ENCODE assay signal across 10 cellular contexts in genomic region chr3:133494469-133494868, GRCh38.
DNase-seq lines count a peak whose midpoint lies in the region; ATAC-seq and TF ChIP-seq lines count a peak whose summit lies in the region.
"Had no signal": no experiment of that assay in that cellular context is flagged by ENCODE, and none has a peak within 500 bp of the region (broad histone marks: within the 10 kb centered on the region; RNA-seq: fewer than 3 reads in every experiment).

No MANE protein-coding gene starts in this region.

- H3K36me3 ChIP-seq in spleen: no peaks in the 10 kb centered on the region
- H3K36me3 ChIP-seq: thoracic aorta had no signal

- no peaks in the 10 kb centered on the region for H3K9me3 ChIP-seq in spleen
- H3K9me3 ChIP-seq: thoracic aorta had no signal

- intact Hi-C loops in spleen (cut with DNase I; ENCODE audit: low total_unique reads): no loop called here

- TF ChIP-seq CTCF in choroid plexus epithelial cell (conservative IDR thresholded peaks at IDR 0.05; ENCODE audit: low read depth, low read length) (peak; percentile 74), neural crest cell (conservative IDR thresholded peaks at IDR 0.05) (peak; percentile 48), spleen (IDR thresholded peaks at IDR 0.05 in 8 of 11, conservative IDR thresholded peaks at IDR 0.05 in 3 of 11) (peak in 4 of 11 experiments; percentile 9 to 20 (median 16))

- no peaks in the 10 kb centered on the region for H3K4me1 Mint-ChIP-seq in neural crest cell

- TF ChIP-seq POLR2A in spleen (IDR thresholded peaks at IDR 0.05): no peak

- no peaks in the 10 kb centered on the region for H3K27me3 ChIP-seq in spleen (replicated peaks in 1 of 7)

- H3K36me3 Mint-ChIP-seq in neural crest cell (ENCODE audit: low read depth): no peaks in the 10 kb centered on the region

- ATAC-seq in GM21528 (IDR thresholded peaks at IDR 0.05; ENCODE audit: low FRiP score, unreplicated experiment): no peak

- no peak overlapping the region for H3K27ac ChIP-seq in spleen
- H3K27ac ChIP-seq: thoracic aorta had no signal

- H3K4me3 Mint-ChIP-seq in neural crest cell: no peak overlapping the region

- H3K9me3 Mint-ChIP-seq in neural crest cell: no peaks in the 10 kb centered on the region

- DNase-seq in NCI-H146 (lab: John Stamatoyannopoulos, UW) (peak; percentile 38), NCI-H146 treated with DMSO at 0.1 percent for 48 hours (lab: John Stamatoyannopoulos, UW; ENCODE audit: unreplicated experiment) (no peak), NAMALWA (ENCODE audit: low spot score) (peak; percentile 43), choroid plexus epithelial cell (ENCODE audit: low read depth) (peak; percentile 60), neural crest cell (ENCODE audit: low read depth, low spot score) (peak; percentile 29), NCI-H1092 (lab: John Stamatoyannopoulos, UW) (no peak), spleen (no peak)
- DNase-seq: NCI-H2081 had no signal

- H3K4me1 ChIP-seq in spleen: peaks cover 0 to 39% (median 26%) of the 10 kb centered on the region in 6 donors

- WGBS in spleen, 5 donors: 79 to 85% (median 83%) methylated on average over 6 of the region's 6 CpGs

- no peak overlapping the region for H3K27ac Mint-ChIP-seq in neural crest cell (ENCODE audit: unreplicated experiment)

- H3K4me3 ChIP-seq in choroid plexus epithelial cell (ENCODE audit: low read depth, low read length) (no peak overlapping the region), spleen (no peak overlapping the region)
- H3K4me3 ChIP-seq: thoracic aorta had no signal

- no peaks in the 10 kb centered on the region for H3K27me3 Mint-ChIP-seq in neural crest cell (ENCODE audit: low read depth)

Comparison
In these comparisons a context has a peak if more than half of its experiments do, and no peak if none do; other contexts are left out.
1. DNase-seq: peak in NCI-H146 (single experiment), NAMALWA (single experiment), choroid plexus epithelial cell (single experiment) and neural crest cell (single experiment); none in NCI-H146 treated with DMSO at 0.1 percent for 48 hours (single experiment), NCI-H1092 (single experiment) and spleen (single experiment).